Comparison of ENCODE assay signal across 1 cellular context in genomic region chr6:144582939-144583613, GRCh38.
TF ChIP-seq lines count a peak whose summit lies in the region.

No MANE protein-coding gene starts in this region.

TF ChIP-seq in GM12878, 131 proteins besides CTCF, POLR2A, EP300 and RAD21 (continued from another document and continues in another):
- TF ChIP-seq, protein P1, sequence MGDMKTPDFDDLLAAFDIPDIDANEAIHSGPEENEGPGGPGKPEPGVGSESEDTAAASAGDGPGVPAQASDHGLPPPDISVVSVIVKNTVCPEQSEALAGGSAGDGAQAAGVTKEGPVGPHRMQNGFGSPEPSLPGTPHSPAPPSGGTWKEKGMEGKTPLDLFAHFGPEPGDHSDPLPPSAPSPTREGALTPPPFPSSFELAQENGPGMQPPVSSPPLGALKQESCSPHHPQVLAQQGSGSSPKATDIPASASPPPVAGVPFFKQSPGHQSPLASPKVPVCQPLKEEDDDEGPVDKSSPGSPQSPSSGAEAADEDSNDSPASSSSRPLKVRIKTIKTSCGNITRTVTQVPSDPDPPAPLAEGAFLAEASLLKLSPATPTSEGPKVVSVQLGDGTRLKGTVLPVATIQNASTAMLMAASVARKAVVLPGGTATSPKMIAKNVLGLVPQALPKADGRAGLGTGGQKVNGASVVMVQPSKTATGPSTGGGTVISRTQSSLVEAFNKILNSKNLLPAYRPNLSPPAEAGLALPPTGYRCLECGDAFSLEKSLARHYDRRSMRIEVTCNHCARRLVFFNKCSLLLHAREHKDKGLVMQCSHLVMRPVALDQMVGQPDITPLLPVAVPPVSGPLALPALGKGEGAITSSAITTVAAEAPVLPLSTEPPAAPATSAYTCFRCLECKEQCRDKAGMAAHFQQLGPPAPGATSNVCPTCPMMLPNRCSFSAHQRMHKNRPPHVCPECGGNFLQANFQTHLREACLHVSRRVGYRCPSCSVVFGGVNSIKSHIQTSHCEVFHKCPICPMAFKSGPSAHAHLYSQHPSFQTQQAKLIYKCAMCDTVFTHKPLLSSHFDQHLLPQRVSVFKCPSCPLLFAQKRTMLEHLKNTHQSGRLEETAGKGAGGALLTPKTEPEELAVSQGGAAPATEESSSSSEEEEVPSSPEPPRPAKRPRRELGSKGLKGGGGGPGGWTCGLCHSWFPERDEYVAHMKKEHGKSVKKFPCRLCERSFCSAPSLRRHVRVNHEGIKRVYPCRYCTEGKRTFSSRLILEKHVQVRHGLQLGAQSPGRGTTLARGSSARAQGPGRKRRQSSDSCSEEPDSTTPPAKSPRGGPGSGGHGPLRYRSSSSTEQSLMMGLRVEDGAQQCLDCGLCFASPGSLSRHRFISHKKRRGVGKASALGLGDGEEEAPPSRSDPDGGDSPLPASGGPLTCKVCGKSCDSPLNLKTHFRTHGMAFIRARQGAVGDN (IDR thresholded peaks at IDR 0.05): no peak
- TF ChIP-seq, protein P2, sequence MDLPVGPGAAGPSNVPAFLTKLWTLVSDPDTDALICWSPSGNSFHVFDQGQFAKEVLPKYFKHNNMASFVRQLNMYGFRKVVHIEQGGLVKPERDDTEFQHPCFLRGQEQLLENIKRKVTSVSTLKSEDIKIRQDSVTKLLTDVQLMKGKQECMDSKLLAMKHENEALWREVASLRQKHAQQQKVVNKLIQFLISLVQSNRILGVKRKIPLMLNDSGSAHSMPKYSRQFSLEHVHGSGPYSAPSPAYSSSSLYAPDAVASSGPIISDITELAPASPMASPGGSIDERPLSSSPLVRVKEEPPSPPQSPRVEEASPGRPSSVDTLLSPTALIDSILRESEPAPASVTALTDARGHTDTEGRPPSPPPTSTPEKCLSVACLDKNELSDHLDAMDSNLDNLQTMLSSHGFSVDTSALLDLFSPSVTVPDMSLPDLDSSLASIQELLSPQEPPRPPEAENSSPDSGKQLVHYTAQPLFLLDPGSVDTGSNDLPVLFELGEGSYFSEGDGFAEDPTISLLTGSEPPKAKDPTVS (IDR thresholded peaks at IDR 0.05; ENCODE audit: low read depth, low read length): no peak
- TF ChIP-seq RAD51 (IDR thresholded peaks at IDR 0.05) (no peak), NFXL1 (IDR thresholded peaks at IDR 0.05; ENCODE audit: borderline replicate concordance) (no peak), JUNB (IDR thresholded peaks at IDR 0.05) (peak; percentile 33; the same call in 1 of the 2 replicates), NR2F1 (conservative IDR thresholded peaks at IDR 0.05) (no peak), NR2C2 (IDR thresholded peaks at IDR 0.05; ENCODE audit: borderline replicate concordance, control insufficient read depth, insufficient read length, low read depth) (no peak), SPI1 (IDR thresholded peaks at IDR 0.05; ENCODE audit: borderline replicate concordance, insufficient read depth, low read depth, low read length) (peak; percentile 50; the same call in 1 of the 2 replicates), SREBF2 (IDR thresholded peaks at IDR 0.05; ENCODE audit: low read length) (no peak), MEF2A (IDR thresholded peaks at IDR 0.05; ENCODE audit: insufficient read depth, low read depth, low read length) (peak; percentile 64; the same call in 1 of the 2 replicates), TCF7 (IDR thresholded peaks at IDR 0.05; ENCODE audit: borderline replicate concordance) (no peak), CREB1 (IDR thresholded peaks at IDR 0.05; ENCODE audit: low read depth) (0 out of 2 replicates have a peak, but pooled peaks have one; percentile 18), YBX1 (IDR thresholded peaks at IDR 0.05) (no peak), MTA3 (IDR thresholded peaks at IDR 0.05; ENCODE audit: borderline replicate concordance, low read length) (peak; percentile 82; the same call in 1 of the 2 replicates), NFYA (IDR thresholded peaks at IDR 0.05; ENCODE audit: borderline replicate concordance, low read depth, low read length) (no peak), ATF7 (IDR thresholded peaks at IDR 0.05; ENCODE audit: low read depth) (peak; percentile 35; the same call in 1 of the 2 replicates), BHLHE40 (IDR thresholded peaks at IDR 0.05; ENCODE audit: borderline replicate concordance in 1 of 2, low read depth in 2 of 2, low read length in 1 of 2) (peak; percentile 30 to 54; a peak in 1 of 4 replicates), IKZF1 (conservative IDR thresholded peaks at IDR 0.05) (peak; percentile 61), LARP7 (IDR thresholded peaks at IDR 0.05) (no peak), ETV6 (conservative IDR thresholded peaks at IDR 0.05 in 1 of 2, IDR thresholded peaks at IDR 0.05 in 1 of 2; ENCODE audit: borderline replicate concordance in 1 of 2, low read depth in 1 of 2) (no peak), CHD4 (IDR thresholded peaks at IDR 0.05) (no peak), EED (IDR thresholded peaks at IDR 0.05; ENCODE audit: low read depth) (peak; percentile 75), CREM (IDR thresholded peaks at IDR 0.05; ENCODE audit: low read depth) (peak; percentile 35; the same call in 1 of the 2 replicates), WRNIP1 (IDR thresholded peaks at IDR 0.05; ENCODE audit: borderline replicate concordance, low read depth, low read length) (no peak), MTA2 (IDR thresholded peaks at IDR 0.05; ENCODE audit: low read depth) (peak; percentile 51; the same call in 1 of the 2 replicates), DPF2 (IDR thresholded peaks at IDR 0.05) (0 out of 2 replicates have a peak, but pooled peaks have one; percentile 18), PML (IDR thresholded peaks at IDR 0.05; ENCODE audit: low read length) (no peak), YY1 (IDR thresholded peaks at IDR 0.05; ENCODE audit: low read depth, low read length) (0 out of 2 replicates have a peak, but pooled peaks have one; percentile 24), POU2F2 (IDR thresholded peaks at IDR 0.05; ENCODE audit: borderline replicate concordance, low read depth, low read length) (peak; percentile 98), E2F4 (IDR thresholded peaks at IDR 0.05; ENCODE audit: low read depth, low read length) (no peak), BRCA1 (IDR thresholded peaks at IDR 0.05; ENCODE audit: low read depth, low read length) (no peak), IRF4 (IDR thresholded peaks at IDR 0.05; ENCODE audit: low read depth, low read length) (peak; percentile 70), FOXM1 (IDR thresholded peaks at IDR 0.05; ENCODE audit: low read depth, low read length) (peak; percentile 58; the same call in 1 of the 2 replicates), ESRRA (IDR thresholded peaks at IDR 0.05; ENCODE audit: low read length) (no peak), ATF2 (IDR thresholded peaks at IDR 0.05; ENCODE audit: low read length) (peak; percentile 62; the same call in 1 of the 2 replicates), NRF1 (conservative IDR thresholded peaks at IDR 0.05; ENCODE audit: low read depth, low read length) (0 out of 2 replicates have a peak, but pooled peaks have one; percentile 12), NFIC (IDR thresholded peaks at IDR 0.05; ENCODE audit: low read depth, low read length) (peak; percentile 89)
- TF ChIP-seq, protein P3, sequence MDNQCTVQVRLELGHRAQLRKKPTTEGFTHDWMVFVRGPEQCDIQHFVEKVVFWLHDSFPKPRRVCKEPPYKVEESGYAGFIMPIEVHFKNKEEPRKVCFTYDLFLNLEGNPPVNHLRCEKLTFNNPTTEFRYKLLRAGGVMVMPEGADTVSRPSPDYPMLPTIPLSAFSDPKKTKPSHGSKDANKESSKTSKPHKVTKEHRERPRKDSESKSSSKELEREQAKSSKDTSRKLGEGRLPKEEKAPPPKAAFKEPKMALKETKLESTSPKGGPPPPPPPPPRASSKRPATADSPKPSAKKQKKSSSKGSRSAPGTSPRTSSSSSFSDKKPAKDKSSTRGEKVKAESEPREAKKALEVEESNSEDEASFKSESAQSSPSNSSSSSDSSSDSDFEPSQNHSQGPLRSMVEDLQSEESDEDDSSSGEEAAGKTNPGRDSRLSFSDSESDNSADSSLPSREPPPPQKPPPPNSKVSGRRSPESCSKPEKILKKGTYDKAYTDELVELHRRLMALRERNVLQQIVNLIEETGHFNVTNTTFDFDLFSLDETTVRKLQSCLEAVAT (IDR thresholded peaks at IDR 0.05): peak; percentile 71
- TF ChIP-seq, protein P4, sequence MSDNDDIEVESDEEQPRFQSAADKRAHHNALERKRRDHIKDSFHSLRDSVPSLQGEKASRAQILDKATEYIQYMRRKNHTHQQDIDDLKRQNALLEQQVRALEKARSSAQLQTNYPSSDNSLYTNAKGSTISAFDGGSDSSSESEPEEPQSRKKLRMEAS (IDR thresholded peaks at IDR 0.05; ENCODE audit: low read depth, low read length): no peak
- TF ChIP-seq, protein P5, sequence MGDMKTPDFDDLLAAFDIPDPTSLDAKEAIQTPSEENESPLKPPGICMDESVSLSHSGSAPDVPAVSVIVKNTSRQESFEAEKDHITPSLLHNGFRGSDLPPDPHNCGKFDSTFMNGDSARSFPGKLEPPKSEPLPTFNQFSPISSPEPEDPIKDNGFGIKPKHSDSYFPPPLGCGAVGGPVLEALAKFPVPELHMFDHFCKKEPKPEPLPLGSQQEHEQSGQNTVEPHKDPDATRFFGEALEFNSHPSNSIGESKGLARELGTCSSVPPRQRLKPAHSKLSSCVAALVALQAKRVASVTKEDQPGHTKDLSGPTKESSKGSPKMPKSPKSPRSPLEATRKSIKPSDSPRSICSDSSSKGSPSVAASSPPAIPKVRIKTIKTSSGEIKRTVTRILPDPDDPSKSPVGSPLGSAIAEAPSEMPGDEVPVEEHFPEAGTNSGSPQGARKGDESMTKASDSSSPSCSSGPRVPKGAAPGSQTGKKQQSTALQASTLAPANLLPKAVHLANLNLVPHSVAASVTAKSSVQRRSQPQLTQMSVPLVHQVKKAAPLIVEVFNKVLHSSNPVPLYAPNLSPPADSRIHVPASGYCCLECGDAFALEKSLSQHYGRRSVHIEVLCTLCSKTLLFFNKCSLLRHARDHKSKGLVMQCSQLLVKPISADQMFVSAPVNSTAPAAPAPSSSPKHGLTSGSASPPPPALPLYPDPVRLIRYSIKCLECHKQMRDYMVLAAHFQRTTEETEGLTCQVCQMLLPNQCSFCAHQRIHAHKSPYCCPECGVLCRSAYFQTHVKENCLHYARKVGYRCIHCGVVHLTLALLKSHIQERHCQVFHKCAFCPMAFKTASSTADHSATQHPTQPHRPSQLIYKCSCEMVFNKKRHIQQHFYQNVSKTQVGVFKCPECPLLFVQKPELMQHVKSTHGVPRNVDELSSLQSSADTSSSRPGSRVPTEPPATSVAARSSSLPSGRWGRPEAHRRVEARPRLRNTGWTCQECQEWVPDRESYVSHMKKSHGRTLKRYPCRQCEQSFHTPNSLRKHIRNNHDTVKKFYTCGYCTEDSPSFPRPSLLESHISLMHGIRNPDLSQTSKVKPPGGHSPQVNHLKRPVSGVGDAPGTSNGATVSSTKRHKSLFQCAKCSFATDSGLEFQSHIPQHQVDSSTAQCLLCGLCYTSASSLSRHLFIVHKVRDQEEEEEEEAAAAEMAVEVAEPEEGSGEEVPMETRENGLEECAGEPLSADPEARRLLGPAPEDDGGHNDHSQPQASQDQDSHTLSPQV (IDR thresholded peaks at IDR 0.05): no peak
- TF ChIP-seq, protein P6, sequence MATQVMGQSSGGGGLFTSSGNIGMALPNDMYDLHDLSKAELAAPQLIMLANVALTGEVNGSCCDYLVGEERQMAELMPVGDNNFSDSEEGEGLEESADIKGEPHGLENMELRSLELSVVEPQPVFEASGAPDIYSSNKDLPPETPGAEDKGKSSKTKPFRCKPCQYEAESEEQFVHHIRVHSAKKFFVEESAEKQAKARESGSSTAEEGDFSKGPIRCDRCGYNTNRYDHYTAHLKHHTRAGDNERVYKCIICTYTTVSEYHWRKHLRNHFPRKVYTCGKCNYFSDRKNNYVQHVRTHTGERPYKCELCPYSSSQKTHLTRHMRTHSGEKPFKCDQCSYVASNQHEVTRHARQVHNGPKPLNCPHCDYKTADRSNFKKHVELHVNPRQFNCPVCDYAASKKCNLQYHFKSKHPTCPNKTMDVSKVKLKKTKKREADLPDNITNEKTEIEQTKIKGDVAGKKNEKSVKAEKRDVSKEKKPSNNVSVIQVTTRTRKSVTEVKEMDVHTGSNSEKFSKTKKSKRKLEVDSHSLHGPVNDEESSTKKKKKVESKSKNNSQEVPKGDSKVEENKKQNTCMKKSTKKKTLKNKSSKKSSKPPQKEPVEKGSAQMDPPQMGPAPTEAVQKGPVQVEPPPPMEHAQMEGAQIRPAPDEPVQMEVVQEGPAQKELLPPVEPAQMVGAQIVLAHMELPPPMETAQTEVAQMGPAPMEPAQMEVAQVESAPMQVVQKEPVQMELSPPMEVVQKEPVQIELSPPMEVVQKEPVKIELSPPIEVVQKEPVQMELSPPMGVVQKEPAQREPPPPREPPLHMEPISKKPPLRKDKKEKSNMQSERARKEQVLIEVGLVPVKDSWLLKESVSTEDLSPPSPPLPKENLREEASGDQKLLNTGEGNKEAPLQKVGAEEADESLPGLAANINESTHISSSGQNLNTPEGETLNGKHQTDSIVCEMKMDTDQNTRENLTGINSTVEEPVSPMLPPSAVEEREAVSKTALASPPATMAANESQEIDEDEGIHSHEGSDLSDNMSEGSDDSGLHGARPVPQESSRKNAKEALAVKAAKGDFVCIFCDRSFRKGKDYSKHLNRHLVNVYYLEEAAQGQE (IDR thresholded peaks at IDR 0.05; ENCODE audit: low read depth, low read length): no peak
- TF ChIP-seq, protein P7, sequence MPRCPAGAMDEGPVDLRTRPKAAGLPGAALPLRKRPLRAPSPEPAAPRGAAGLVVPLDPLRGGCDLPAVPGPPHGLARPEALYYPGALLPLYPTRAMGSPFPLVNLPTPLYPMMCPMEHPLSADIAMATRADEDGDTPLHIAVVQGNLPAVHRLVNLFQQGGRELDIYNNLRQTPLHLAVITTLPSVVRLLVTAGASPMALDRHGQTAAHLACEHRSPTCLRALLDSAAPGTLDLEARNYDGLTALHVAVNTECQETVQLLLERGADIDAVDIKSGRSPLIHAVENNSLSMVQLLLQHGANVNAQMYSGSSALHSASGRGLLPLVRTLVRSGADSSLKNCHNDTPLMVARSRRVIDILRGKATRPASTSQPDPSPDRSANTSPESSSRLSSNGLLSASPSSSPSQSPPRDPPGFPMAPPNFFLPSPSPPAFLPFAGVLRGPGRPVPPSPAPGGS (IDR thresholded peaks at IDR 0.05; ENCODE audit: borderline replicate concordance, insufficient read depth, low read depth, low read length, poor library complexity, severe bottlenecking): no peak
